26 cellular contexts compared by ENCODE assay signal in the genomic region with DNA sequence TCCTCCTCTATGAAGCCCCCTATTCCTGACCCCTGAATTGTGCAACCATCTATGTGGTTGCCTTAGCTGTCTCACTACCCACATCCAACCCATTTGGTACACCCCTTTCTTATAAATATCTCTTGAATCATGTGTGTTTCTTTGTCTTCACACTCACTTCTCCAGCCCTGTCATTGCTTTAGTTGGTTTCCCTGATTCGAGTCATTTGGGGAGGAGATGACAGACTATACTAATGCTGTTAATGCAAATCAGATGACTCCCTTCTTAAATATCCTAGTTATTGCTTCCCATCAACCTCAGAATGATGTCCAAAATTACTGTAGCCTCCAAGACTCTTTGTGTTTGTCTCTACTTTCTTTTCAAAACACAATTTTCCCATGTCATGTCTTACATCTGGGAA. TPM values are rescaled to one million over a fixed set of nuclear protein-coding genes. Genes with fewer than 3 reads are reported as not detected.
"Had no signal": no experiment of that assay in that cellular context is flagged by ENCODE, and none has a peak within 500 bp of the region (broad histone marks: within the 10 kb centered on the region; RNA-seq: fewer than 3 reads in every experiment).

No MANE protein-coding gene starts in this region.

- ATAC-seq: gastrocnemius medialis, heart right ventricle, left cardiac atrium, lower lobe of right lung, natural killer cell had no signal

- H3K4me1 ChIP-seq: esophagus muscularis mucosa, gastrocnemius medialis, heart right ventricle, left ventricle myocardium inferior, lower lobe of right lung, right atrium auricular region, suprapubic skin, thyroid gland had no signal

- H3K27ac Mint-ChIP-seq: memory B cell, mesothelial cell of epicardium, natural killer cell, type B pancreatic cell had no signal

- H3K36me3 ChIP-seq: esophagus muscularis mucosa, gastrocnemius medialis, heart right ventricle, left ventricle myocardium inferior, lower lobe of right lung, right atrium auricular region, suprapubic skin, thyroid gland had no signal

- H3K4me3 ChIP-seq: esophagus muscularis mucosa, gastrocnemius medialis, heart right ventricle, left ventricle myocardium inferior, lower lobe of right lung, right atrium auricular region, suprapubic skin, thyroid gland had no signal

- H3K27me3 ChIP-seq: gastrocnemius medialis, right atrium auricular region, suprapubic skin, thyroid gland had no signal

- DNase-seq: effector memory CD4-positive, alpha-beta T cell; gastrocnemius medialis; heart right ventricle; hypothalamus; left cardiac atrium; left ventricle myocardium inferior; lower lobe of right lung; natural killer cell; posterior cingulate gyrus; stimulated activated CD4-positive, alpha-beta T cell treated with anti-CD3 and anti-CD28 coated beads, Interleukin-4, amount 100 ng/mL, for 1 hour; stimulated activated CD8-positive, alpha-beta memory T cell treated with anti-CD3 and anti-CD28 coated beads, Interleukin-4, amount 100 ng/mL, for 48 hours; stimulated activated naive CD4-positive, alpha-beta T cell; thyroid gland had no signal

- H3K9me3 ChIP-seq: esophagus muscularis mucosa, gastrocnemius medialis, heart right ventricle, left ventricle myocardium inferior, lower lobe of right lung, right atrium auricular region, suprapubic skin, thyroid gland had no signal

- H3K4me1 Mint-ChIP-seq: memory B cell, mesothelial cell of epicardium, natural killer cell had no signal

- H3K4me3 Mint-ChIP-seq: memory B cell, mesothelial cell of epicardium, natural killer cell, neural crest cell, type B pancreatic cell had no signal

- H3K27ac ChIP-seq: epithelial cell of prostate, esophagus muscularis mucosa, gastrocnemius medialis, heart right ventricle, left ventricle myocardium inferior, lower lobe of right lung, right atrium auricular region, suprapubic skin, thyroid gland had no signal

- H3K36me3 Mint-ChIP-seq: mesothelial cell of epicardium, natural killer cell had no signal

RNA-seq across cellular contexts. Expression of gene SLC35D3, which starts 23.0 kb away (rescaled TPM):
- total RNA-seq: fibroblast of villous mesenchyme, gastrocnemius medialis, heart right ventricle, left cardiac atrium, lower lobe of right lung, mesothelial cell of epicardium, mucosa of gallbladder, myocyte, neural crest cell, osteocyte, pulmonary artery endothelial cell, right atrium auricular region, thyroid gland had no signal
